Comparison of ENCODE assay signal across 1 cellular context in genomic region chr5:170523129-170523497, GRCh38.
TF ChIP-seq lines count a peak whose summit lies in the region.

No MANE protein-coding gene starts in this region.

TF ChIP-seq in GM23338, 12 proteins besides CTCF, POLR2A, EP300 and RAD21 (continued from another document):
- TF ChIP-seq ZNF462 (CRISPR knock-in tag; IDR thresholded peaks at IDR 0.05), result no peak
